19 cellular contexts compared by ENCODE assay signal in the genomic region with DNA sequence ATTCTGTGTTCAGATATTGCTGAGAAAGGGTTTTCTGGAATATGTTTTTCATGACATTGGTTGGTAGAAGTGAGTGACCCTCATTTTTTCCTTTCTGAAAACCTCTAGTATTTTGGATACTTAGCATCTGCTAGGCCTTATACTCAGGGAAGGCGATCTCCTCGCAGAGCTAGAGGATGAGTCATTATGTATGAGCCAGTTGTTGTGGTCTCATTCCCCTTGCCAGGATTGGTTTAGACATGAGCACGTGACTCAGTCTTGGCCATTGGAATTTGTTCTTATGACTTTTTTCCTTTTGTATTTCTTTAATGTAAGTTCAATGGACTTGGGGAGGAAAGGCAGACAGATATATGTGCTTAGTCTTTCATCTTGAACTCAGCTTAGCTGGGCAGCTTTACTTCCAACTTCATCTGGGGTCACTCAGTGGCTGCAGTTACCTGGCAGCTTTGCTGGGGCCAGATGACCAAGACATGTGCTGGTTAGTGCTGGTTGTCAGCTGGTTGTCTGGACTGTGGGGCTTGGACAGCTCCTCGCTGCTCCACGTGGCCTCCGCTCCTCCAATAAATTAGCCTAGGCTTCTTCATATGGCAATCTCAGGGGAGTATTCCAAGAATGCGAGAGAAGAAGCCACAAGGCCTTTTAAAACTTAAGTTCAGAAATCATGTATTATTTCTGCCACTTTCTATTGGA.
DNase-seq lines count a peak whose midpoint lies in the region; ATAC-seq and TF ChIP-seq lines count a peak whose summit lies in the region.
"Had no signal": no experiment of that assay in that cellular context is flagged by ENCODE, and none has a peak within 500 bp of the region (broad histone marks: within the 10 kb centered on the region; RNA-seq: fewer than 3 reads in every experiment).

No MANE protein-coding gene starts in this region.

- H3K4me1 ChIP-seq in HCT116 (ENCODE audit: control insufficient read depth in 1 of 2, insufficient read depth in 2 of 2, low read length in 2 of 2) = peaks cover 0 to 5% of the 10 kb centered on the region in 2 experiments; a peak in 1 of 4 replicates
- H3K4me1 ChIP-seq: parathyroid adenoma had no signal

- no peak for TF ChIP-seq RAD21 in HCT116 (IDR thresholded peaks at IDR 0.05; ENCODE audit: low read depth)

- in situ Hi-C loops in ACHN (cut with HindIII; ENCODE audit: low pct_ligation_motif_present, low pct_unique_long_range_greater_than_20kb, low sequenced_read_pairs) = no loop called here

- no peaks in the 10 kb centered on the region for H3K9me2 ChIP-seq in HCT116 (ENCODE audit: insufficient read depth)

- H3K9me3 ChIP-seq in HCT116 (ENCODE audit: control insufficient read depth in 1 of 2, insufficient read depth in 1 of 2, low read depth in 1 of 2, low read length in 2 of 2) = no peaks in the 10 kb centered on the region

- no peak overlapping the region for H3K27ac ChIP-seq in HCT116 (ENCODE audit: low read depth, low read length)
- H3K27ac ChIP-seq: HL-60, parathyroid adenoma, WERI-Rb-1 had no signal

- ATAC-seq in HCT116 (peak; percentile 79), GM18907 (IDR thresholded peaks at IDR 0.05; ENCODE audit: unreplicated experiment) (no peak), HG02938 (IDR thresholded peaks at IDR 0.05; ENCODE audit: unreplicated experiment) (no peak), left lobe of liver (no peak)
- ATAC-seq: stimulated activated effector memory CD8-positive, alpha-beta T cell treated with anti-CD3 and anti-CD28 coated beads, Interleukin-12 subunit alpha, Interleukin-12 subunit beta, amount 100 ng/mL, for 72 hours had no signal

- RAD21 ChIA-PET in HCT116 (lab: Charles Lee; ENCODE audit: low non-redundant PET in 1 of 2, low total read pairs in 2 of 2, uncharacterized antibody in 2 of 2, unreplicated experiment in 2 of 2) = no interaction called here

- no peaks in the 10 kb centered on the region for H3K79me2 ChIP-seq in HCT116 (ENCODE audit: insufficient read depth, low read length)
- H3K79me2 ChIP-seq: parathyroid adenoma had no signal

- no peak for TF ChIP-seq CTCF in HCT116 (IDR thresholded peaks at IDR 0.05 in 2 of 3, conservative IDR thresholded peaks at IDR 0.05 in 1 of 3; ENCODE audit: borderline replicate concordance in 1 of 3, insufficient read depth in 1 of 3, low read depth in 2 of 3, low read length in 2 of 3)

- H2AFZ ChIP-seq in HCT116 (ENCODE audit: low read depth, low read length, poor library complexity, severe bottlenecking) = no peak overlapping the region

- H3K27me3 ChIP-seq in HCT116 (ENCODE audit: insufficient read depth, low read length) = peaks cover 10% of the 10 kb centered on the region

- POLR2A ChIA-PET in HCT116 (lab: Charles Lee) = no interaction called here

- no peak overlapping the region for H3K4me3 ChIP-seq in HCT116 (replicated peaks in 1 of 2; ENCODE audit: low read depth in 1 of 2, low read length in 2 of 2)

- TF ChIP-seq POLR2A in HCT116 (IDR thresholded peaks at IDR 0.05; ENCODE audit: borderline replicate concordance, extremely low read depth, insufficient read depth, insufficient read length) (no peak), erythroblast (IDR thresholded peaks at IDR 0.05; ENCODE audit: low read length) (no peak)

- DNase-seq in ACHN (peak; percentile 46), HCT116 (ENCODE audit: low read depth, low spot score) (no peak), SW480 (ENCODE audit: low spot score) (peak; percentile 49), glomerular visceral epithelial cell (ENCODE audit: extremely low spot score) (peak; percentile 9), erythroblast (lab: John Stamatoyannopoulos, UW) (no peak), left lobe of liver (ENCODE audit: low spot score) (no peak)
- DNase-seq: activated CD8-positive, alpha-beta memory T cell treated with anti-CD3 and anti-CD28 coated beads, Interleukin-2, amount 50 U/mL, for 48 hours; effector CD4-positive, alpha-beta T cell; midbrain; NCI-H1105; NCI-H510A treated with DMSO at 0.1 percent for 48 hours; SHP77 treated with DMSO at 0.1 percent for 48 hours; stimulated activated CD4-positive, alpha-beta T cell treated with anti-CD3 and anti-CD28 coated beads, Interleukin-1b, Interleukin-23, amount 100 ng/mL, for 48 hours; WERI-Rb-1 had no signal

- H3K9ac ChIP-seq in HCT116 (ENCODE audit: low read length) = no peak overlapping the region
- H3K9ac ChIP-seq: parathyroid adenoma had no signal

- H3K4me2 ChIP-seq in HCT116 (ENCODE audit: low read length) = no peak overlapping the region

- H3K36me3 ChIP-seq in HCT116 (ENCODE audit: control insufficient read depth in 1 of 2, insufficient read depth in 2 of 2, low read length in 2 of 2) = no peaks in the 10 kb centered on the region
- H3K36me3 ChIP-seq: WERI-Rb-1 had no signal

- intact Hi-C loops in HCT116 (cut with micrococcal nuclease) = no loop called here

- CTCF ChIA-PET in HCT116 (lab: Charles Lee) = no interaction called here

- no TSS peak for BruUV-seq in HCT116 (replicated peaks; lab: Mats Ljungman, UMichigan)

- H4K20me1 ChIP-seq in HCT116 (ENCODE audit: insufficient read depth) = no peaks in the 10 kb centered on the region

TF ChIP-seq in HCT116, 20 proteins besides CTCF, POLR2A, EP300 and RAD21:
- TF ChIP-seq POLR2AphosphoS5 (IDR thresholded peaks at IDR 0.05; ENCODE audit: low read depth, low read length) (no peak), FOSL1 (IDR thresholded peaks at IDR 0.05; ENCODE audit: low read depth) (0 out of 2 replicates have a peak, but pooled peaks have one; percentile 22)

Comparison
In these comparisons a context has a peak if more than half of its experiments do, and no peak if none do; other contexts are left out.
1. DNase-seq: peak in ACHN (single experiment), SW480 (single experiment) and glomerular visceral epithelial cell (single experiment); none in HCT116 (single experiment), erythroblast (0 of 2) and left lobe of liver (single experiment).